In the genomic region with DNA sequence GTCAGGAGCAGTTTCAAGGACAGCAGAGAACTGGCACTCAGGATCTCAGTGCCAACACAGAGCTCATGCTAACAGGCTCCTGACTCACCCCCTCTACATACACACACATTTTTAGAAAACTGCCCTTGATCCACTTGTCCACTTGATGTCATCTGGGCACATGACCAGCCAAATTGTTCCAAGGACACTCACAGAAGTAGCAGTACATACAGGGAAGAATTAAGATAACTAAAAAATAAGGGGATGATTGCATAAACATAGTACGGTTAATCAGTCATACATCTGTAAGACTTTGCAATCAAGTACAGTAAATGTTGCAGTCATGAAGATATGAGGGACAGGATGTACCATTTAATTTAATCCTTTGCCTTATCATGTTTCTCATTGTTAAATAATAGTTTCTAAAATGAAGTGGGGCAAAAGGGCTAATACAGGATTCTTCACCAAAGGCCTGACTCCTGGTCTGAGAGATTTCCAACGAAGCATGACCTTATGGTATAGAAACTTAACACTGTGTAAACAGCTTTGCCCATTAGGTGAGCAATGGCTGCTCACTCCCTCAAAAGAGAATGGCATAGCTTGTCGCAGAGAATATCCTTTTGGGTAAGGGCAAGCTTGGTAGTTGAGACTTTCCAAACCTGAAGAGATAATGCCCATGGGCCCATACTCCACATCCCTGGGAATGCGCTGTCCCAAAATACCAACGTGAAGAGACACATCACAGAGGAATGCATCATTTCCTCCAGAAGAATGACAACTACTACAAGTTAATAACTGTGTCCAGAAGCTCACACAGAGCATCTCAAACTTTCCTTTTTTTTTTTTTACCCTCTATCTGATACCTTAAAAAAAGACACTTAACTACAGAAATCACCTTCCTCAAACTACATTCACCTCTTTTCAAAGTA, we compare ENCODE assay signal across 13 cellular contexts.
A peak's percentile ranks its signal among the peaks of the same experiment; 100 is the strongest.
DNase-seq lines count a peak whose midpoint lies in the region; ATAC-seq, FAIRE-seq and TF ChIP-seq lines count a peak whose summit lies in the region.
"Had no signal": no experiment of that assay in that cellular context is flagged by ENCODE, and none has a peak within 500 bp of the region (broad histone marks: within the 10 kb centered on the region; RNA-seq: fewer than 3 reads in every experiment).

No MANE protein-coding gene starts in this region.

- 58 to 66% methylated on average over 5 of the region's 5 CpGs for WGBS in pancreas, 2 donors

- H4K20me1 ChIP-seq in PC-3 (ENCODE audit: low read length), result no peaks in the 10 kb centered on the region

- BruUV-seq in PC-3 (replicated peaks; lab: Mats Ljungman, UMichigan), result no TSS peak

- no peak for TF ChIP-seq CTCF in PC-3 (conservative IDR thresholded peaks at IDR 0.05; ENCODE audit: low read depth, low read length)
- TF ChIP-seq CTCF in fibroblast of pulmonary artery (IDR thresholded peaks at IDR 0.05; ENCODE audit: low read length, missing control alignments), result no peak
- no peak for TF ChIP-seq CTCF in pancreas (IDR thresholded peaks at IDR 0.05)

- H3K27me3 ChIP-seq in PC-3 (ENCODE audit: low read length) (no peaks in the 10 kb centered on the region), pancreas (no peaks in the 10 kb centered on the region)

- no peaks in the 10 kb centered on the region for H3K9me2 ChIP-seq in PC-3 (replicated peaks; ENCODE audit: low read length)

- H3K4me2 ChIP-seq in PC-3 (ENCODE audit: low read length), result peak overlapping the region; percentile 36

- H3F3A ChIP-seq in PC-3 (ENCODE audit: low read length, unreplicated experiment), result no peaks in the 10 kb centered on the region

- H3K4me1 Mint-ChIP-seq in stimulated activated naive CD8-positive, alpha-beta T cell treated with anti-CD3 and anti-CD28 coated beads, Interleukin-15, amount 100 ng/mL, for 72 hours, result peaks cover 4% of the 10 kb centered on the region

- H3K9me3 ChIP-seq in PC-3 (ENCODE audit: low read length), result no peaks in the 10 kb centered on the region
- H3K9me3 ChIP-seq in pancreas, result no peaks in the 10 kb centered on the region

- no peak for TF ChIP-seq POLR2A in GM12892 (IDR thresholded peaks at IDR 0.05; ENCODE audit: low read depth, low read length)

- H3K27ac ChIP-seq in PC-3 (ENCODE audit: low read length), result peak overlapping the region; percentile 33; the same call in 1 of the 2 replicates
- peak overlapping the region in 1 of 4 donors; percentile 7 for H3K27ac ChIP-seq in pancreas

- no peaks in the 10 kb centered on the region for H3K9me3 Mint-ChIP-seq in stimulated activated naive CD8-positive, alpha-beta T cell treated with anti-CD3 and anti-CD28 coated beads, Interleukin-15, amount 100 ng/mL, for 72 hours

- FAIRE-seq in GM12892 (lab: Jason Lieb, UNC) (peak; percentile 69), pancreas (lab: Jason Lieb, UNC) (no peak)

- CTCF ChIA-PET in PC-3 (lab: Charles Lee), result interaction anchor here (0.8 kb wide), 1 partner anchor 113 kb away, joined by 6 read pairs; no protein-coding TSS in a partner anchor

- no peaks in the 10 kb centered on the region for H3K27me3 Mint-ChIP-seq in stimulated activated naive CD8-positive, alpha-beta T cell treated with anti-CD3 and anti-CD28 coated beads, Interleukin-15, amount 100 ng/mL, for 72 hours

- H3K79me2 ChIP-seq in PC-3 (ENCODE audit: low read length), result no peaks in the 10 kb centered on the region

- H3K4me3 Mint-ChIP-seq in stimulated activated naive CD8-positive, alpha-beta T cell treated with anti-CD3 and anti-CD28 coated beads, Interleukin-15, amount 100 ng/mL, for 72 hours, result no peak overlapping the region

- intact Hi-C loops in PC-3 (cut with micrococcal nuclease) (no loop called here), pancreas (cut with DNase I) (no loop called here)

- no peak overlapping the region for H3K9ac ChIP-seq in PC-3 (ENCODE audit: low read length)

- H3K4me1 ChIP-seq in PC-3 (ENCODE audit: insufficient read depth, low read length) (peaks cover 16% of the 10 kb centered on the region), pancreas (peaks cover 9 to 17% (median 12%) of the 10 kb centered on the region in 3 donors)

- POLR2A ChIA-PET in PC-3 (lab: Charles Lee; ENCODE audit: unreplicated experiment), result no interaction called here

- H3K4me3 ChIP-seq in PC-3 (ENCODE audit: low read length), result no peak overlapping the region
- H3K4me3 ChIP-seq in fibroblast of pulmonary artery (replicated peaks; ENCODE audit: low read depth, low read length), result no peak overlapping the region
- H3K4me3 ChIP-seq in pancreas, result no peak overlapping the region

- no peak overlapping the region for H3K27ac Mint-ChIP-seq in stimulated activated naive CD8-positive, alpha-beta T cell treated with anti-CD3 and anti-CD28 coated beads, Interleukin-15, amount 100 ng/mL, for 72 hours

- H2AFZ ChIP-seq in PC-3 (ENCODE audit: low read length), result no peak overlapping the region

- DNase-seq in GM12892 (ENCODE audit: insufficient read length) (no peak), PC-3 (peak; percentile 43), fibroblast of pulmonary artery (ENCODE audit: low read depth) (peak; percentile 65), pancreas (peak in 4 of 6 donors; percentile 21 to 68 (median 36)), SHP77 treated with DMSO at 0.1 percent for 48 hours (lab: John Stamatoyannopoulos, UW) (no peak), NCI-H1105 treated with DMSO at 0.1 percent for 48 hours (lab: John Stamatoyannopoulos, UW) (no peak), cortex of kidney (lab: John Stamatoyannopoulos, UW) (no peak)
- no peak for DNase-seq in stimulated activated naive CD8-positive, alpha-beta T cell treated with anti-CD3 and anti-CD28 coated beads, Interleukin-15, amount 100 ng/mL, for 72 hours
- DNase-seq: activated CD4-positive, alpha-beta T cell treated with anti-CD3 and anti-CD28 coated beads for 1 hour; activated naive CD4-positive, alpha-beta T cell; H7; MV-4-11; RPMI8226 had no signal

- ATAC-seq in PC-3 (peak; percentile 82), pancreas (peak; percentile 82 to 95 (median 90))
- ATAC-seq in stimulated activated naive CD8-positive, alpha-beta T cell treated with anti-CD3 and anti-CD28 coated beads, Interleukin-15, amount 100 ng/mL, for 72 hours, result no peak

- 0 out of 2 replicates have a peak, but pooled peaks cover 3% of the 10 kb centered on the region for H3K36me3 ChIP-seq in PC-3 (ENCODE audit: low read depth, low read length)
- no peaks in the 10 kb centered on the region for H3K36me3 ChIP-seq in pancreas

Comparison
In these comparisons a context has a peak if more than half of its experiments do, and no peak if none do; other contexts are left out.
1. DNase-seq: peak in PC-3 (single experiment), fibroblast of pulmonary artery (single experiment) and pancreas (4 of 6); none in GM12892 (single experiment), SHP77 treated with DMSO at 0.1 percent for 48 hours (single experiment), stimulated activated naive CD8-positive, alpha-beta T cell treated with anti-CD3 and anti-CD28 coated beads, Interleukin-15, amount 100 ng/mL, for 72 hours (0 of 2), NCI-H1105 treated with DMSO at 0.1 percent for 48 hours (single experiment) and cortex of kidney (single experiment).